16 cellular contexts compared by ENCODE assay signal in genomic region chr14:85466678-85467077, GRCh38.
"Had no signal": no experiment of that assay in that cellular context is flagged by ENCODE, and none has a peak within 500 bp of the region (broad histone marks: within the 10 kb centered on the region; RNA-seq: fewer than 3 reads in every experiment).

No MANE protein-coding gene starts in this region.

- H3K4me3 Mint-ChIP-seq: activated CD4-positive, alpha-beta memory T cell treated with anti-CD3 and anti-CD28 coated beads for 36 hours; activated T-cell treated with anti-CD3 and anti-CD28 coated beads, Interleukin-2, amount 50 U/mL, for 72 hours; natural killer cell; stimulated activated naive B cell treated with anti-CD40 and anti-IgM and Interleukin-4, amounts not matched to agents 10 μg/mL and 1 μg/mL and 100 μg/mL, for 72 hours had no signal

- H3K27ac ChIP-seq: ascending aorta, cardiac muscle cell, prostate gland, tibial nerve, VCaP had no signal

- H3K36me3 ChIP-seq: ascending aorta, cardiac muscle cell, prostate gland, tibial nerve had no signal

- H3K4me1 ChIP-seq: ascending aorta, prostate gland had no signal

- DNase-seq: activated CD4-positive, alpha-beta memory T cell treated with anti-CD3 and anti-CD28 coated beads for 36 hours; activated naive CD4-positive, alpha-beta T cell; activated T-cell treated with anti-CD3 and anti-CD28 coated beads, Interleukin-2, amount 50 U/mL, for 72 hours; effector CD4-positive, alpha-beta T cell; mucosa of descending colon; natural killer cell; nucleus accumbens; stimulated activated CD4-positive, alpha-beta T cell treated with anti-CD3 and anti-CD28 coated beads, Interleukin-2, amount 100 ng/mL, for 24 hours; stimulated activated naive B cell treated with anti-CD40 and anti-IgM and Interleukin-4, amounts not matched to agents 10 μg/mL and 1 μg/mL and 100 μg/mL, for 72 hours; T-helper 9 cell had no signal

- H3K27me3 ChIP-seq: ascending aorta, cardiac muscle cell, tibial nerve had no signal

- H3K36me3 Mint-ChIP-seq: activated CD4-positive, alpha-beta memory T cell treated with anti-CD3 and anti-CD28 coated beads for 36 hours; natural killer cell; stimulated activated naive B cell treated with anti-CD40 and anti-IgM and Interleukin-4, amounts not matched to agents 10 μg/mL and 1 μg/mL and 100 μg/mL, for 72 hours had no signal

- H3K4me3 ChIP-seq: ascending aorta, cardiac muscle cell, mucosa of descending colon, prostate gland, tibial nerve had no signal

- H3K9me3 ChIP-seq: ascending aorta, mucosa of descending colon, prostate gland, tibial nerve had no signal

- H3K9me3 Mint-ChIP-seq: activated CD4-positive, alpha-beta memory T cell treated with anti-CD3 and anti-CD28 coated beads for 36 hours had no signal

- H3K4me1 Mint-ChIP-seq: natural killer cell; stimulated activated naive B cell treated with anti-CD40 and anti-IgM and Interleukin-4, amounts not matched to agents 10 μg/mL and 1 μg/mL and 100 μg/mL, for 72 hours had no signal

- ATAC-seq: activated T-cell treated with anti-CD3 and anti-CD28 coated beads, Interleukin-2, amount 50 U/mL, for 72 hours; mucosa of descending colon; natural killer cell; sciatic nerve; stimulated activated naive B cell treated with anti-CD40 and anti-IgM and Interleukin-4, amounts not matched to agents 10 μg/mL and 1 μg/mL and 100 μg/mL, for 72 hours had no signal

- H3K27me3 Mint-ChIP-seq: activated CD4-positive, alpha-beta memory T cell treated with anti-CD3 and anti-CD28 coated beads for 36 hours; stimulated activated naive B cell treated with anti-CD40 and anti-IgM and Interleukin-4, amounts not matched to agents 10 μg/mL and 1 μg/mL and 100 μg/mL, for 72 hours had no signal

- H3K27ac Mint-ChIP-seq: activated CD4-positive, alpha-beta memory T cell treated with anti-CD3 and anti-CD28 coated beads for 36 hours; activated T-cell treated with anti-CD3 and anti-CD28 coated beads, Interleukin-2, amount 50 U/mL, for 72 hours; natural killer cell; stimulated activated naive B cell treated with anti-CD40 and anti-IgM and Interleukin-4, amounts not matched to agents 10 μg/mL and 1 μg/mL and 100 μg/mL, for 72 hours had no signal
